Comparison of ENCODE assay signal across 8 cellular contexts in the genomic region with DNA sequence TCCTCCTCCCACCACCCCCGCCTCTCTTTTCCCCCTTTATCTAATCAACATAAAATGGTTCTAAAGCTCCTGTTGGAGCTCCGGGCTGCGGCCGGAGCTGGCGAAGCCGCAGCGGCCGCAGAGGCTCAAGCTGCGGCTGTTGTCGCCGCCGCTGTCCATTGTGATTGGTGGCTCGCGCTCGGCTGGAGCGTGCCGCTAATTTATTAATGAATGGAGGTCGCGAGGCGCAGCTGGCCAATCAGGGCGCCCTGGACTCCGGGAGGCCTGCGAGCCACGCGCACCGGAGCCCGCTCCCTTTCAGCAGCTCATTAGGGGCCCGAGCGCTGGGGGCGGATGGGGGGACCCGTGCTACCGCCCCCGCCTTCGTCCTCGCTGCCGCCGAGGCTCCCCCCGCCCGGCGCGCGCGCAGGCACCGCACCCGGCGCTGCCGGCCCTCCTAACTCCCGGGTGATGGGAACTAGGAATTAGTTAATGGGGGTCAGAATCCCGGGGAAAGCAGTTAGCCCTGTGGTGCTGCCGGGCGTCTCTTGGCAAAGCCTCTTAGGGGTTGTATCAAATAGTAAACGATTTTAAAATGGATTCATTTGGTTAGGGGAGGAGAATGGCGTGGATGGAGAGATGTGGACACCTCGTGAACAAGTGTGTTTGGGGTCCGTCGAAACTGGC. TPM values are rescaled to one million over a fixed set of nuclear protein-coding genes. Genes with fewer than 3 reads are reported as not detected.
DNase-seq lines count a peak whose midpoint lies in the region; ATAC-seq and TF ChIP-seq lines count a peak whose summit lies in the region.

No MANE protein-coding gene starts in this region.

- no peaks in the 10 kb centered on the region for H3K9me3 ChIP-seq in upper lobe of right lung

- H3K36me3 ChIP-seq in upper lobe of right lung: no peaks in the 10 kb centered on the region

- H3K4me3 ChIP-seq in GM12864 (ENCODE audit: low read depth, low read length) (peak overlapping the region; percentile 67), upper lobe of right lung (peak overlapping the region; percentile 53)

- peak; percentile 28 for ATAC-seq in GM21423 (IDR thresholded peaks at IDR 0.05; ENCODE audit: unreplicated experiment)
- peak; percentile 17 for ATAC-seq in upper lobe of right lung
- ATAC-seq in HG03565 (IDR thresholded peaks at IDR 0.05; ENCODE audit: unreplicated experiment): no peak

- TF ChIP-seq CTCF in GM12864 (IDR thresholded peaks at IDR 0.05; ENCODE audit: low read depth, low read length, missing control alignments): no peak
- TF ChIP-seq CTCF in upper lobe of right lung (IDR thresholded peaks at IDR 0.05): no peak

- peaks cover 98% of the 10 kb centered on the region for H3K27me3 ChIP-seq in upper lobe of right lung

- no peak overlapping the region for H3K27ac ChIP-seq in upper lobe of right lung

- intact Hi-C loops in upper lobe of right lung (cut with DNase I): no loop called here

- in situ Hi-C loops in KBM-7 (cut with MboI; ENCODE audit: low pct_unique_long_range_greater_than_20kb, low sequenced_read_pairs): loop anchor here (25.0 kb wide), 1 partner anchor 179 kb away; no protein-coding TSS in a partner anchor

- DNase-seq in GM12864 (ENCODE audit: low read depth) (no peak), KBM-7 (peak; percentile 28), islet precursor cell (peak; percentile 77), upper lobe of right lung (no peak), pons (ENCODE audit: low spot score) (no peak)
- DNase-seq in activated CD4-positive, alpha-beta T cell treated with anti-CD3 and anti-CD28 coated beads, Interleukin-2, amount 50 U/mL, for 48 hours: peak; percentile 3 to 18

- peaks cover 25% of the 10 kb centered on the region for H3K4me1 ChIP-seq in upper lobe of right lung

RNA-seq across cellular contexts. Expression of a gene that starts 0.6 kb away (rescaled TPM):
- not detected for total RNA-seq in upper lobe of right lung

Comparison
In these comparisons a context has a peak if more than half of its experiments do, and no peak if none do; other contexts are left out.
1. DNase-seq: peak in KBM-7 (single experiment), activated CD4-positive, alpha-beta T cell treated with anti-CD3 and anti-CD28 coated beads, Interleukin-2, amount 50 U/mL, for 48 hours (2 of 2) and islet precursor cell (single experiment); none in GM12864 (single experiment), upper lobe of right lung (single experiment) and pons (single experiment).